ENCODE assay signal across 11 cellular contexts in genomic region chr22:48575567-48576332, GRCh38.
DNase-seq lines count a peak whose midpoint lies in the region; ATAC-seq and TF ChIP-seq lines count a peak whose summit lies in the region.
"Had no signal": no experiment of that assay in that cellular context is flagged by ENCODE, and none has a peak within 500 bp of the region (broad histone marks: within the 10 kb centered on the region; RNA-seq: fewer than 3 reads in every experiment).

No MANE protein-coding gene starts in this region.

- intact Hi-C loops in Right ventricle myocardium superior (cut with DNase I), result loop anchor here (5.0 to 10.0 kb wide), 2 partner anchors 729 to 1057 kb away; no protein-coding TSS in a partner anchor
- intact Hi-C loops in body of pancreas (cut with DNase I), result no loop called here
- intact Hi-C loops in upper lobe of right lung (cut with DNase I), result no loop called here
- intact Hi-C loops in lower leg skin (cut with DNase I; ENCODE audit: low total_unique reads), result no loop called here

- H3K4me3 ChIP-seq in cardiac muscle cell, result peak overlapping the region; percentile 22
- no peak overlapping the region for H3K4me3 ChIP-seq in body of pancreas
- peak overlapping the region; percentile 25 for H3K4me3 ChIP-seq in upper lobe of right lung
- no peak overlapping the region for H3K4me3 ChIP-seq in lower leg skin (ENCODE audit: low read depth, poor library complexity, severe bottlenecking)
- H3K4me3 ChIP-seq: mucosa of descending colon had no signal

- peaks cover 18% of the 10 kb centered on the region for H3K9me3 Mint-ChIP-seq in nephron progenitor cell
- H3K9me3 Mint-ChIP-seq in naive thymus-derived CD8-positive, alpha-beta T cell, result peaks cover 3 to 19% (median 11%) of the 10 kb centered on the region in 9 donors

- H3K9me3 ChIP-seq in cardiac muscle cell (ENCODE audit: low read depth), result no peaks in the 10 kb centered on the region
- no peaks in the 10 kb centered on the region for H3K9me3 ChIP-seq in body of pancreas
- H3K9me3 ChIP-seq in upper lobe of right lung, result peaks cover 3% of the 10 kb centered on the region
- H3K9me3 ChIP-seq: mucosa of descending colon had no signal

- POLR2A ChIA-PET in naive thymus-derived CD8-positive, alpha-beta T cell (lab: Charles Lee), result no interaction called here

- no peak overlapping the region for H3K27ac ChIP-seq in cardiac muscle cell
- H3K27ac ChIP-seq in body of pancreas, result no peak overlapping the region
- H3K27ac ChIP-seq in upper lobe of right lung, result no peak overlapping the region

- no peak overlapping the region for H3K4me3 Mint-ChIP-seq in nephron progenitor cell
- no peak overlapping the region for H3K4me3 Mint-ChIP-seq in naive thymus-derived CD8-positive, alpha-beta T cell
- H3K4me3 Mint-ChIP-seq: activated naive CD4-positive, alpha-beta T cell treated with anti-CD3 and anti-CD28 coated beads for 36 hours had no signal

- ATAC-seq in Right ventricle myocardium superior (ENCODE audit: poor library complexity) (no peak), body of pancreas (peak; percentile 10), upper lobe of right lung (no peak)
- ATAC-seq in naive thymus-derived CD8-positive, alpha-beta T cell, result no peak

- TF ChIP-seq CTCF in cardiac muscle cell (IDR thresholded peaks at IDR 0.05; ENCODE audit: low read depth, low read length) (no peak), body of pancreas (IDR thresholded peaks at IDR 0.05) (no peak), nephron progenitor cell (IDR thresholded peaks at IDR 0.05) (no peak), upper lobe of right lung (IDR thresholded peaks at IDR 0.05) (no peak), lower leg skin (IDR thresholded peaks at IDR 0.05) (no peak)

- H3K27me3 ChIP-seq in cardiac muscle cell, result peaks cover 11% of the 10 kb centered on the region
- peaks cover 0 to 4% of the 10 kb centered on the region in 2 donors for H3K27me3 ChIP-seq in body of pancreas
- peaks cover 50% of the 10 kb centered on the region for H3K27me3 ChIP-seq in upper lobe of right lung

- peaks cover 19% of the 10 kb centered on the region for H3K4me1 Mint-ChIP-seq in nephron progenitor cell
- peaks cover 0 to 6% (median 2%) of the 10 kb centered on the region in 4 donors for H3K4me1 Mint-ChIP-seq in naive thymus-derived CD8-positive, alpha-beta T cell

- H3K36me3 Mint-ChIP-seq in nephron progenitor cell (ENCODE audit: low read depth), result peaks cover 6% of the 10 kb centered on the region
- peaks cover 0 to 12% (median 1%) of the 10 kb centered on the region in 3 donors for H3K36me3 Mint-ChIP-seq in naive thymus-derived CD8-positive, alpha-beta T cell

- no peak for DNase-seq in cardiac muscle cell (ENCODE audit: low read depth in 1 of 2, low spot score in 1 of 2)
- no peak for DNase-seq in Right ventricle myocardium superior
- DNase-seq in body of pancreas, result no peak
- DNase-seq in nephron progenitor cell, result peak; percentile 41
- no peak for DNase-seq in upper lobe of right lung
- DNase-seq in naive thymus-derived CD8-positive, alpha-beta T cell, result no peak
- DNase-seq in AG08395 (ENCODE audit: low spot score), result no peak
- DNase-seq in lower leg skin (ENCODE audit: low spot score in 2 of 2), result no peak
- DNase-seq: NCI-H1092 had no signal

- H3K36me3 ChIP-seq in cardiac muscle cell, result no peaks in the 10 kb centered on the region
- H3K36me3 ChIP-seq in body of pancreas (replicated peaks in 1 of 2; ENCODE audit: insufficient read depth in 1 of 2, low read depth in 2 of 2), result no peaks in the 10 kb centered on the region
- H3K36me3 ChIP-seq in upper lobe of right lung, result no peaks in the 10 kb centered on the region

- peaks cover 35% of the 10 kb centered on the region for H3K27me3 Mint-ChIP-seq in nephron progenitor cell (ENCODE audit: low read depth, poor library complexity)
- H3K27me3 Mint-ChIP-seq in naive thymus-derived CD8-positive, alpha-beta T cell, result peaks cover 11 to 54% (median 36%) of the 10 kb centered on the region in 5 donors

- TF ChIP-seq POLR2A in body of pancreas (IDR thresholded peaks at IDR 0.05) (no peak), lower leg skin (IDR thresholded peaks at IDR 0.05) (no peak)

- no peaks in the 10 kb centered on the region for H3K4me1 ChIP-seq in cardiac muscle cell (ENCODE audit: low read depth)
- peaks cover 12% of the 10 kb centered on the region for H3K4me1 ChIP-seq in body of pancreas
- no peaks in the 10 kb centered on the region for H3K4me1 ChIP-seq in upper lobe of right lung

- H3K27ac Mint-ChIP-seq in nephron progenitor cell, result no peak overlapping the region
- no peak overlapping the region for H3K27ac Mint-ChIP-seq in naive thymus-derived CD8-positive, alpha-beta T cell
- H3K27ac Mint-ChIP-seq: activated naive CD4-positive, alpha-beta T cell treated with anti-CD3 and anti-CD28 coated beads for 36 hours had no signal

- WGBS in body of pancreas, 2 donors, result 0 to 1% methylated on average over 8 to 50 of the region's 128 CpGs
- 1% methylated on average over 39 of the region's 128 CpGs; no CpG with 5 or more reads in 1 of the 2 donors for WGBS in lower leg skin, 2 donors

Comparison
In these comparisons a context has a peak if more than half of its experiments do, and no peak if none do; other contexts are left out.
1. H3K4me3 ChIP-seq: peak in cardiac muscle cell (single experiment) and upper lobe of right lung (single experiment); none in body of pancreas (0 of 2) and lower leg skin (single experiment).